Comparison of ENCODE assay signal across 1 cellular context in the genomic region with DNA sequence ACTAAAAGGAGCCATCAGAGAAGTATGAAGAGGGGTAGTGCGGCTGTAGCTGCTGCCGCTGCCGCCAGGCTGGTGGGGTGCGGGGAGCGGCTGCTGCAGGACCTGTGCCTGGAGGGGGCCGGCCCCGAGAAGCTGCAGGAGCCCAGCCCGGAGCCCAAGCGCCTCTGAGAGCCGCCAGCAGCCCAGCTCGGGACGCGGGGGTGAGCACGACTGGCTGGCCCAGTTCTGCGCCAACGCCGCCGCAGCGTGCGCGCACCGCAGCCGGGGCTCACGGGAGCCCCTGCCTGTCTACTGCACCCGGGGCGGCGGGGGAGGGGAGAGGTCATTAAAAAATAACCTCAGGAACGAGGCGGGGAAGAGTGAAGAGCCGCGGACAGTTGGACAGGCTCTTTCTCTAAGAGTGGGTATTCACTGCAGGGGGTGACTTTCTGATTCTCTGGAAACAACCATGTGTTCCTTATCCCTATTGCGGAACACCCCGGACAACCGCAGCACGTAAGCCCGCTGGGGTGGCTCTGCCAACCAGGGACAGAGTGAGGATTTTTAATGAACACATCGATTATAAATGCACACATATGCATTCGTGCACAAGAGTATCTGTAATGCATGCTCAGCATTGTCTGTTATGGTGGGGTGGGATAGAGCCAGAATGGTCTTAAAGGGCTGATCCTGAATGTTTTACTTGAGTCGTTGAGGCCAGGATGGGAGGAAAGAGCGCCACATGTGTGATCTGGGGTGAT.
A peak's percentile ranks its signal among the peaks of the same experiment; 100 is the strongest.
TF ChIP-seq lines count a peak whose summit lies in the region.

No MANE protein-coding gene starts in this region.

TF ChIP-seq in HepG2, 621 proteins besides CTCF, POLR2A, EP300 and RAD21 (continued from another document and continues in another):
- TF ChIP-seq, protein P1, sequence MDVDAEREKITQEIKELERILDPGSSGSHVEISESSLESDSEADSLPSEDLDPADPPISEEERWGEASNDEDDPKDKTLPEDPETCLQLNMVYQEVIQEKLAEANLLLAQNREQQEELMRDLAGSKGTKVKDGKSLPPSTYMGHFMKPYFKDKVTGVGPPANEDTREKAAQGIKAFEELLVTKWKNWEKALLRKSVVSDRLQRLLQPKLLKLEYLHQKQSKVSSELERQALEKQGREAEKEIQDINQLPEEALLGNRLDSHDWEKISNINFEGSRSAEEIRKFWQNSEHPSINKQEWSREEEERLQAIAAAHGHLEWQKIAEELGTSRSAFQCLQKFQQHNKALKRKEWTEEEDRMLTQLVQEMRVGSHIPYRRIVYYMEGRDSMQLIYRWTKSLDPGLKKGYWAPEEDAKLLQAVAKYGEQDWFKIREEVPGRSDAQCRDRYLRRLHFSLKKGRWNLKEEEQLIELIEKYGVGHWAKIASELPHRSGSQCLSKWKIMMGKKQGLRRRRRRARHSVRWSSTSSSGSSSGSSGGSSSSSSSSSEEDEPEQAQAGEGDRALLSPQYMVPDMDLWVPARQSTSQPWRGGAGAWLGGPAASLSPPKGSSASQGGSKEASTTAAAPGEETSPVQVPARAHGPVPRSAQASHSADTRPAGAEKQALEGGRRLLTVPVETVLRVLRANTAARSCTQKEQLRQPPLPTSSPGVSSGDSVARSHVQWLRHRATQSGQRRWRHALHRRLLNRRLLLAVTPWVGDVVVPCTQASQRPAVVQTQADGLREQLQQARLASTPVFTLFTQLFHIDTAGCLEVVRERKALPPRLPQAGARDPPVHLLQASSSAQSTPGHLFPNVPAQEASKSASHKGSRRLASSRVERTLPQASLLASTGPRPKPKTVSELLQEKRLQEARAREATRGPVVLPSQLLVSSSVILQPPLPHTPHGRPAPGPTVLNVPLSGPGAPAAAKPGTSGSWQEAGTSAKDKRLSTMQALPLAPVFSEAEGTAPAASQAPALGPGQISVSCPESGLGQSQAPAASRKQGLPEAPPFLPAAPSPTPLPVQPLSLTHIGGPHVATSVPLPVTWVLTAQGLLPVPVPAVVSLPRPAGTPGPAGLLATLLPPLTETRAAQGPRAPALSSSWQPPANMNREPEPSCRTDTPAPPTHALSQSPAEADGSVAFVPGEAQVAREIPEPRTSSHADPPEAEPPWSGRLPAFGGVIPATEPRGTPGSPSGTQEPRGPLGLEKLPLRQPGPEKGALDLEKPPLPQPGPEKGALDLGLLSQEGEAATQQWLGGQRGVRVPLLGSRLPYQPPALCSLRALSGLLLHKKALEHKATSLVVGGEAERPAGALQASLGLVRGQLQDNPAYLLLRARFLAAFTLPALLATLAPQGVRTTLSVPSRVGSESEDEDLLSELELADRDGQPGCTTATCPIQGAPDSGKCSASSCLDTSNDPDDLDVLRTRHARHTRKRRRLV (CRISPR knock-in tag; IDR thresholded peaks at IDR 0.05) = no peak
- TF ChIP-seq, protein P2, sequence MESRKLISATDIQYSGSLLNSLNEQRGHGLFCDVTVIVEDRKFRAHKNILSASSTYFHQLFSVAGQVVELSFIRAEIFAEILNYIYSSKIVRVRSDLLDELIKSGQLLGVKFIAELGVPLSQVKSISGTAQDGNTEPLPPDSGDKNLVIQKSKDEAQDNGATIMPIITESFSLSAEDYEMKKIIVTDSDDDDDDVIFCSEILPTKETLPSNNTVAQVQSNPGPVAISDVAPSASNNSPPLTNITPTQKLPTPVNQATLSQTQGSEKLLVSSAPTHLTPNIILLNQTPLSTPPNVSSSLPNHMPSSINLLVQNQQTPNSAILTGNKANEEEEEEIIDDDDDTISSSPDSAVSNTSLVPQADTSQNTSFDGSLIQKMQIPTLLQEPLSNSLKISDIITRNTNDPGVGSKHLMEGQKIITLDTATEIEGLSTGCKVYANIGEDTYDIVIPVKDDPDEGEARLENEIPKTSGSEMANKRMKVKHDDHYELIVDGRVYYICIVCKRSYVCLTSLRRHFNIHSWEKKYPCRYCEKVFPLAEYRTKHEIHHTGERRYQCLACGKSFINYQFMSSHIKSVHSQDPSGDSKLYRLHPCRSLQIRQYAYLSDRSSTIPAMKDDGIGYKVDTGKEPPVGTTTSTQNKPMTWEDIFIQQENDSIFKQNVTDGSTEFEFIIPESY (CRISPR knock-in tag; IDR thresholded peaks at IDR 0.05) = no peak
- TF ChIP-seq AGO2 (optimal IDR thresholded peaks at IDR 0.05; ENCODE audit: low read depth, low read length) = peak; percentile 67
- no peak for TF ChIP-seq NFE2 (CRISPR knock-in tag; IDR thresholded peaks at IDR 0.05)
- 0 out of 2 replicates have a peak, but pooled peaks have one; percentile 20 for TF ChIP-seq GZF1 (CRISPR knock-in tag; IDR thresholded peaks at IDR 0.05)
- no peak for TF ChIP-seq ZNF556 (CRISPR knock-in tag; IDR thresholded peaks at IDR 0.05; ENCODE audit: borderline replicate concordance)
- no peak for TF ChIP-seq SRF (IDR thresholded peaks at IDR 0.05; ENCODE audit: low read depth, low read length)
- TF ChIP-seq NR3C1 (CRISPR knock-in tag; IDR thresholded peaks at IDR 0.05) = no peak
- no peak for TF ChIP-seq JARID2 (CRISPR knock-in tag; IDR thresholded peaks at IDR 0.05; ENCODE audit: insufficient replicate concordance)
- no peak for TF ChIP-seq NR1H2 (CRISPR knock-in tag; IDR thresholded peaks at IDR 0.05; ENCODE audit: borderline replicate concordance, low read depth)
- peak; percentile 67; the same call in 1 of the 2 replicates for TF ChIP-seq KAT8 (CRISPR knock-in tag; IDR thresholded peaks at IDR 0.05)
- TF ChIP-seq ZNF280B (CRISPR knock-in tag; IDR thresholded peaks at IDR 0.05; ENCODE audit: borderline replicate concordance) = no peak
- peak; percentile 80 for TF ChIP-seq KMT2A (CRISPR knock-in tag; IDR thresholded peaks at IDR 0.05)
- TF ChIP-seq ZNF205 (CRISPR knock-in tag; IDR thresholded peaks at IDR 0.05) = 0 out of 2 replicates have a peak, but pooled peaks have one; percentile 38
- TF ChIP-seq DMTF1 (CRISPR knock-in tag; IDR thresholded peaks at IDR 0.05) = no peak
- TF ChIP-seq NFKBIZ (CRISPR knock-in tag; IDR thresholded peaks at IDR 0.05) = no peak
- no peak for TF ChIP-seq ZBTB40 (IDR thresholded peaks at IDR 0.05)
- TF ChIP-seq ZBTB40 (CRISPR knock-in tag; IDR thresholded peaks at IDR 0.05) = no peak
- TF ChIP-seq ZNF790 (CRISPR knock-in tag; IDR thresholded peaks at IDR 0.05; ENCODE audit: borderline replicate concordance) = no peak
- no peak; the same call in 1 of the 2 replicates for TF ChIP-seq ZC3H4 (CRISPR knock-in tag; IDR thresholded peaks at IDR 0.05; ENCODE audit: borderline replicate concordance)
- no peak; the same call in 1 of the 2 replicates for TF ChIP-seq ZNF580 (CRISPR knock-in tag; IDR thresholded peaks at IDR 0.05; ENCODE audit: borderline replicate concordance, low read depth)
- no peak; the same call in none of the 2 replicates for TF ChIP-seq DRAP1 (CRISPR knock-in tag; IDR thresholded peaks at IDR 0.05)
- TF ChIP-seq, protein P3, sequence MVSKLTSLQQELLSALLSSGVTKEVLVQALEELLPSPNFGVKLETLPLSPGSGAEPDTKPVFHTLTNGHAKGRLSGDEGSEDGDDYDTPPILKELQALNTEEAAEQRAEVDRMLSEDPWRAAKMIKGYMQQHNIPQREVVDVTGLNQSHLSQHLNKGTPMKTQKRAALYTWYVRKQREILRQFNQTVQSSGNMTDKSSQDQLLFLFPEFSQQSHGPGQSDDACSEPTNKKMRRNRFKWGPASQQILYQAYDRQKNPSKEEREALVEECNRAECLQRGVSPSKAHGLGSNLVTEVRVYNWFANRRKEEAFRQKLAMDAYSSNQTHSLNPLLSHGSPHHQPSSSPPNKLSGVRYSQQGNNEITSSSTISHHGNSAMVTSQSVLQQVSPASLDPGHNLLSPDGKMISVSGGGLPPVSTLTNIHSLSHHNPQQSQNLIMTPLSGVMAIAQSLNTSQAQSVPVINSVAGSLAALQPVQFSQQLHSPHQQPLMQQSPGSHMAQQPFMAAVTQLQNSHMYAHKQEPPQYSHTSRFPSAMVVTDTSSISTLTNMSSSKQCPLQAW (CRISPR knock-in tag; IDR thresholded peaks at IDR 0.05) = no peak
- TF ChIP-seq PCBP1 (IDR thresholded peaks at IDR 0.05; ENCODE audit: borderline replicate concordance, low read depth, low read length) = no peak
- TF ChIP-seq PHF20 (CRISPR knock-in tag; IDR thresholded peaks at IDR 0.05) = no peak
